Comparison of ENCODE assay signal across 1 cellular context in genomic region chr5:79811081-79811480, GRCh38.
TF ChIP-seq lines count a peak whose summit lies in the region.

No MANE protein-coding gene starts in this region.

TF ChIP-seq in K562, 482 proteins besides CTCF, POLR2A, EP300 and RAD21 (continued from another document):
- TF ChIP-seq MBD1 (CRISPR knock-in tag; IDR thresholded peaks at IDR 0.05) = no peak
- TF ChIP-seq LARP7 (IDR thresholded peaks at IDR 0.05) = peak; percentile 89; the same call in 1 of the 2 replicates
- no peak for TF ChIP-seq ZNF764 (CRISPR knock-in tag; IDR thresholded peaks at IDR 0.05; ENCODE audit: low read depth)
- TF ChIP-seq CTBP1 (IDR thresholded peaks at IDR 0.05; ENCODE audit: borderline replicate concordance) = peak; percentile 76
- TF ChIP-seq TEAD4 (IDR thresholded peaks at IDR 0.05; ENCODE audit: low read length) = peak; percentile 79
- TF ChIP-seq TEAD4 (CRISPR knock-in tag; IDR thresholded peaks at IDR 0.05; ENCODE audit: borderline replicate concordance) = no peak
- TF ChIP-seq CC2D1A (IDR thresholded peaks at IDR 0.05) = peak; percentile 85; the same call in 1 of the 2 replicates
- no peak for TF ChIP-seq HOMEZ (CRISPR knock-in tag; IDR thresholded peaks at IDR 0.05)
- TF ChIP-seq MEF2A (IDR thresholded peaks at IDR 0.05; ENCODE audit: control insufficient read depth, low read depth, low read length) = no peak
- peak; percentile 76 for TF ChIP-seq MTA2 (IDR thresholded peaks at IDR 0.05; ENCODE audit: low read depth)
- peak; percentile 79; the same call in 1 of the 2 replicates for TF ChIP-seq ELF4 (CRISPR knock-in tag; IDR thresholded peaks at IDR 0.05)
- TF ChIP-seq RBM39 (optimal IDR thresholded peaks at IDR 0.05; ENCODE audit: low read depth, low read length) = no peak
- TF ChIP-seq ZEB2 (IDR thresholded peaks at IDR 0.05) = peak; percentile 84; the same call in 1 of the 2 replicates
- TF ChIP-seq NEUROD1 (IDR thresholded peaks at IDR 0.05; ENCODE audit: borderline replicate concordance, low read depth, low read length, partially characterized antibody) = peak; percentile 53
